In the genomic region with DNA sequence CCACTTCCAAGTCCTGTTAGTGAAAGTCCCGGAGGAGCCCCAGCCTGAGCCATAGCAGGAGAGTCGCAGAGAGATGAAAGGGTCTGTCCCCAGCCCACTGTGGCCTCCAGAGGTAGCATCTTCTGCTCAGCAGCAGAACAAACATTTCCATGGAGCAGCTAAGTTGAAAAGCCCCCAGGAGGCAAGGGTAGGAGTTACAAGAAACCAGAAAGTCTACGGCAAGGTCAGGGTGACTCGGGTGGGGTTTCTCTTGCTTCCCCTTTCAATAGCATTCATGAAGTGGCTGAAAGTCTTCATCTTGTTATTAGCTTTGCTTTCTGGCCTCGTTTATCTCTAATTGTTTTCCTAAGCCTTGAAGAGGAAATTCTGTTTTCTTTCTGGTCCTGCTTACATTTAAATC, we compare ENCODE assay signal across 18 cellular contexts.
"Had no signal": no experiment of that assay in that cellular context is flagged by ENCODE, and none has a peak within 500 bp of the region (broad histone marks: within the 10 kb centered on the region; RNA-seq: fewer than 3 reads in every experiment).

No MANE protein-coding gene starts in this region.

- H3K27ac Mint-ChIP-seq: activated CD4-positive, alpha-beta memory T cell treated with anti-CD3 and anti-CD28 coated beads for 36 hours had no signal

- H2AFZ ChIP-seq: hepatocyte, parathyroid adenoma had no signal

- H3K4me3 ChIP-seq: adrenal gland, hepatocyte, left ventricle myocardium inferior, mucosa of descending colon, transverse colon had no signal

- H3K4me2 ChIP-seq: hepatocyte had no signal

- H3K9me3 ChIP-seq: adrenal gland, left ventricle myocardium inferior, mucosa of descending colon, neutrophil, transverse colon had no signal

- H3K9ac ChIP-seq: parathyroid adenoma had no signal

- H3K4me1 ChIP-seq: adrenal gland, left ventricle myocardium inferior, parathyroid adenoma had no signal

- H3K9me3 Mint-ChIP-seq: activated CD4-positive, alpha-beta memory T cell treated with anti-CD3 and anti-CD28 coated beads for 36 hours; activated T-cell treated with anti-CD3 and anti-CD28 coated beads, Interleukin-2, amount 50 U/mL, for 4 hours; naive thymus-derived CD8-positive, alpha-beta T cell had no signal

- H3K4me3 Mint-ChIP-seq: activated CD4-positive, alpha-beta memory T cell treated with anti-CD3 and anti-CD28 coated beads for 36 hours; activated T-cell treated with anti-CD3 and anti-CD28 coated beads, Interleukin-2, amount 50 U/mL, for 4 hours; naive thymus-derived CD8-positive, alpha-beta T cell had no signal

- H3K79me2 ChIP-seq: hepatocyte, parathyroid adenoma had no signal

- DNase-seq: activated CD4-positive, alpha-beta memory T cell treated with anti-CD3 and anti-CD28 coated beads for 36 hours; activated CD4-positive, alpha-beta T cell treated with anti-CD3 and anti-CD28 coated beads for 1 hour; activated effector memory CD4-positive, alpha-beta T cell treated with Interleukin-2 at 50 U/mL for 16 hours; activated naive CD4-positive, alpha-beta T cell treated with anti-CD3 and anti-CD28 coated beads, Interleukin-2, amount 50 U/mL, for 16 hours; activated T-cell treated with anti-CD3 and anti-CD28 coated beads, Interleukin-2, amount 50 U/mL, for 4 hours; adrenal gland; dermis blood vessel endothelial cell; left ventricle myocardium inferior; mucosa of descending colon; naive thymus-derived CD8-positive, alpha-beta T cell; stimulated activated CD4-positive, alpha-beta T cell treated with anti-CD3 and anti-CD28 coated beads, Interleukin-15, amount 100 ng/mL, for 24 hours; stimulated activated CD4-positive, alpha-beta T cell treated with anti-CD3 and anti-CD28 coated beads, Interleukin-4, amount 100 ng/mL, for 1 hour; stimulated activated naive CD4-positive, alpha-beta T cell; substantia nigra; transverse colon had no signal

- H3K27ac ChIP-seq: hepatocyte, left ventricle myocardium inferior, neutrophil, parathyroid adenoma, transverse colon had no signal

- H3K36me3 Mint-ChIP-seq: activated CD4-positive, alpha-beta memory T cell treated with anti-CD3 and anti-CD28 coated beads for 36 hours; naive thymus-derived CD8-positive, alpha-beta T cell had no signal

- H3K27me3 ChIP-seq: hepatocyte, neutrophil, transverse colon had no signal

- ATAC-seq: activated T-cell treated with anti-CD3 and anti-CD28 coated beads, Interleukin-2, amount 50 U/mL, for 4 hours; mucosa of descending colon; naive thymus-derived CD8-positive, alpha-beta T cell had no signal

- H3K36me3 ChIP-seq: adrenal gland, left ventricle myocardium inferior, neutrophil, transverse colon had no signal
